ENCODE assay signal across 16 cellular contexts in the genomic region with DNA sequence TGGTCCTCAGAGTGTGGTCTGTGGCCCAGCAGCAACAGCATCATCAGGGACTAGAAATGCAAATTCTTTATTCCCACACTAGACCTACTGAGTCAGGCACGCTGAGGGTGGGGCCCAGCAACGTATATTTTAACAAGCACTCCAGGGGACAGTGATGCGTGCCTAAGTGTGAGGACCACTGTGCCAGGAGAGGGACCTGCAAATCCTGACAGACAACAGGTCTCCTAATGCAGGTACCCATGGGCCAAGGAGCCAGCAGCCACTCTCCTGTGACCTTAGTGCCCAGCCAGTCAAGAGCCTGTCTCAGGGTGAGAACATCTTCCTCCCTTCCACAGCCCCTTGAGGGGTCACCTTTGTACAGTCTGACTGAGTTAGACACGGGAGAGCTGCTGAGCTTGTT. TPM values are rescaled to one million over a fixed set of nuclear protein-coding genes. Genes with fewer than 3 reads are reported as not detected.
DNase-seq lines count a peak whose midpoint lies in the region; ATAC-seq, FAIRE-seq and TF ChIP-seq lines count a peak whose summit lies in the region.
"Had no signal": no experiment of that assay in that cellular context is flagged by ENCODE, and none has a peak within 500 bp of the region (broad histone marks: within the 10 kb centered on the region; RNA-seq: fewer than 3 reads in every experiment).

No MANE protein-coding gene starts in this region.

- no peak overlapping the region for H2AFZ ChIP-seq in osteoblast (ENCODE audit: low read length)

- WGBS in heart right ventricle, 2 donors = 77 to 79% methylated on average over 4 of the region's 4 CpGs
- WGBS in aorta, 2 donors = 68 to 73% methylated on average over 4 of the region's 4 CpGs
- WGBS in pancreas, 2 donors = 93 to 95% methylated on average over 4 of the region's 4 CpGs

- peaks cover 12% of the 10 kb centered on the region for H3K36me3 Mint-ChIP-seq in nephron progenitor cell (ENCODE audit: low read depth)

- H3K27me3 ChIP-seq in heart right ventricle = no peaks in the 10 kb centered on the region
- H3K27me3 ChIP-seq in ascending aorta = no peaks in the 10 kb centered on the region
- no peaks in the 10 kb centered on the region for H3K27me3 ChIP-seq in osteoblast (ENCODE audit: insufficient read depth, low read length)
- H3K27me3 ChIP-seq in aorta (ENCODE audit: control insufficient read depth in 1 of 2, insufficient read depth in 2 of 2, low read length in 1 of 2) = no peaks in the 10 kb centered on the region
- no peaks in the 10 kb centered on the region for H3K27me3 ChIP-seq in pancreas

- TF ChIP-seq CTCF in heart right ventricle (IDR thresholded peaks at IDR 0.05) (no peak), ascending aorta (IDR thresholded peaks at IDR 0.05) (no peak), osteoblast (IDR thresholded peaks at IDR 0.05; ENCODE audit: extremely low read depth, low read depth, low read length) (no peak), pancreas (IDR thresholded peaks at IDR 0.05) (no peak), nephron progenitor cell (IDR thresholded peaks at IDR 0.05) (no peak)

- H3K36me3 ChIP-seq in heart right ventricle = no peaks in the 10 kb centered on the region
- H3K36me3 ChIP-seq in ascending aorta = no peaks in the 10 kb centered on the region
- peaks cover 9% of the 10 kb centered on the region for H3K36me3 ChIP-seq in osteoblast (ENCODE audit: insufficient read depth, low read length)
- H3K36me3 ChIP-seq in aorta (ENCODE audit: control insufficient read depth in 1 of 2, insufficient read depth in 2 of 2, low read length in 1 of 2) = no peaks in the 10 kb centered on the region
- no peaks in the 10 kb centered on the region for H3K36me3 ChIP-seq in pancreas

- peaks cover 37% of the 10 kb centered on the region for H3K4me1 Mint-ChIP-seq in nephron progenitor cell

- no peak for FAIRE-seq in pancreas (lab: Jason Lieb, UNC)
- FAIRE-seq: A204.1, GM12878, GM18507 had no signal

- intact Hi-C loops in heart right ventricle (cut with DNase I) = no loop called here
- intact Hi-C loops in left cardiac atrium (cut with DNase I) = loop anchor here in 1 of 2 donors (10.0 kb wide), 1 partner anchor 86 kb away; the partner anchor contains the start of gene BCL2L1
- intact Hi-C loops in ascending aorta (cut with DNase I) = loop anchor here (5.0 kb wide), 1 partner anchor 249 kb away; no protein-coding TSS in a partner anchor
- intact Hi-C loops in aorta (cut with DNase I) = no loop called here
- intact Hi-C loops in pancreas (cut with DNase I) = no loop called here

- no peak overlapping the region for H3K4me3 Mint-ChIP-seq in nephron progenitor cell
- H3K4me3 Mint-ChIP-seq: CD14-positive monocyte had no signal

- H3K4me3 ChIP-seq in heart right ventricle = no peak overlapping the region
- no peak overlapping the region for H3K4me3 ChIP-seq in ascending aorta
- no peak overlapping the region for H3K4me3 ChIP-seq in osteoblast (ENCODE audit: insufficient read depth, low read length)
- H3K4me3 ChIP-seq in aorta (ENCODE audit: low read length in 2 of 2) = no peak overlapping the region
- H3K4me3 ChIP-seq in pancreas = no peak overlapping the region
- H3K4me3 ChIP-seq: GM12878 had no signal

- no peak overlapping the region for H3K27ac Mint-ChIP-seq in nephron progenitor cell

- ATAC-seq in heart right ventricle = no peak
- no peak for ATAC-seq in left cardiac atrium
- ATAC-seq in aorta (ENCODE audit: low FRiP score) = no peak
- no peak for ATAC-seq in pancreas
- ATAC-seq: GM12878 had no signal

- H3K4me1 ChIP-seq in heart right ventricle (peaks cover 13 to 47% (median 34%) of the 10 kb centered on the region in 9 donors), ascending aorta (peaks cover 36 to 84% of the 10 kb centered on the region in 2 donors), osteoblast (ENCODE audit: insufficient read depth, low read length) (peaks cover 41% of the 10 kb centered on the region), aorta (ENCODE audit: control insufficient read depth in 1 of 2, insufficient read depth in 2 of 2, low read length in 2 of 2) (peaks cover 6 to 9% of the 10 kb centered on the region in 2 donors), pancreas (peaks cover 0 to 9% (median 9%) of the 10 kb centered on the region in 3 donors)

- H3K4me2 ChIP-seq in osteoblast (ENCODE audit: insufficient read depth, low read length) = no peak overlapping the region

- DNase-seq in heart right ventricle = no peak
- DNase-seq in left cardiac atrium = no peak
- DNase-seq in ascending aorta (ENCODE audit: low spot score in 2 of 2) = no peak
- DNase-seq in osteoblast (ENCODE audit: insufficient read length, low spot score, missing footprints) = no peak
- no peak for DNase-seq in aorta
- no peak for DNase-seq in pancreas
- no peak for DNase-seq in nephron progenitor cell
- DNase-seq in MV-4-11 (lab: John Stamatoyannopoulos, UW) = no peak
- DNase-seq: Calu3, NCI-H1436 treated with DMSO at 0.1 percent for 48 hours, NCI-H2081, NCI-H510A treated with DMSO at 0.1 percent for 48 hours had no signal

- no peaks in the 10 kb centered on the region for H3K9me3 Mint-ChIP-seq in nephron progenitor cell
- H3K9me3 Mint-ChIP-seq: CD14-positive monocyte had no signal

- no peaks in the 10 kb centered on the region for H4K20me1 ChIP-seq in osteoblast (ENCODE audit: insufficient read depth, low read length)

- H3K27ac ChIP-seq in heart right ventricle (peak overlapping the region in 8 of 10 donors; percentile 42 to 88 (median 74)), ascending aorta (peak overlapping the region; percentile 88 to 91), osteoblast (ENCODE audit: low read depth, low read length) (peak overlapping the region; percentile 86), aorta (ENCODE audit: low read depth in 1 of 2, low read length in 2 of 2) (peak overlapping the region; percentile 32 to 90), pancreas (no peak overlapping the region)

- no peaks in the 10 kb centered on the region for H3K79me2 ChIP-seq in osteoblast (ENCODE audit: insufficient read depth, low read length)

- H3K9me3 ChIP-seq in heart right ventricle (no peaks in the 10 kb centered on the region), ascending aorta (no peaks in the 10 kb centered on the region), osteoblast (ENCODE audit: low read depth, low read length) (no peaks in the 10 kb centered on the region), aorta (ENCODE audit: control insufficient read depth, low read length) (no peaks in the 10 kb centered on the region), pancreas (no peaks in the 10 kb centered on the region)

- H3K27me3 Mint-ChIP-seq in nephron progenitor cell (ENCODE audit: low read depth, poor library complexity) = peaks cover 2% of the 10 kb centered on the region

RNA-seq across cellular contexts. Expression of gene MYLK2, which starts 8.0 kb away (rescaled TPM):
- total RNA-seq in heart right ventricle (1 to 10 TPM in 1 of 10 donors, under 1 TPM in 8, not detected in 1; 0.06 to 2.1 (median 0.28) TPM), left cardiac atrium (under 1 TPM in 1 of 2 donors, not detected in 1; 0.55 TPM), ascending aorta (not detected), osteoblast (under 0.01 and 0.36 TPM in 2 replicates), aorta (under 1 TPM in 1 of 2 donors, not detected in 1; 0.30 TPM), pancreas (10 to 100 TPM in 1 of 6 donors, 1 to 10 TPM in 5; 1.8 to 10.8 (median 3.8) TPM)
- polyA plus RNA-seq in heart right ventricle (under 1 TPM in 1 of 2 donors, not detected in 1; 0.16 TPM), aorta (1 to 10 TPM in 1 of 2 donors, not detected in 1; 8.1 TPM), pancreas (1 to 10 TPM; 3.8 to 4.8 TPM)
- polyA plus RNA-seq: CD14-positive monocyte had no signal

RNA-seq across cellular contexts. Expression of gene FOXS1, which starts 34.2 kb away (rescaled TPM):
- total RNA-seq in heart right ventricle (1 to 10 TPM; 1.4 to 6.5 (median 2.5) TPM), left cardiac atrium (1 to 10 TPM; 1.6 to 3.1 TPM), ascending aorta (21.8 TPM), osteoblast (under 0.01 and 0.36 TPM in 2 replicates), aorta (10 to 100 TPM in 1 of 2 donors, 1 to 10 TPM in 1; 10.0 to 20.2 TPM), pancreas (1 to 10 TPM in 1 of 6 donors, under 1 TPM in 3, not detected in 2; 0.16 to 1.1 (median 0.53) TPM)
- polyA plus RNA-seq in heart right ventricle (1 to 10 TPM; 6.0 to 7.5 TPM), aorta (10 to 100 TPM; 11.4 to 76.4 TPM), pancreas (1 to 10 TPM in 1 of 2 donors, under 1 TPM in 1; 0.91 to 1.7 TPM)
- total RNA-seq: Calu3, GM12878 had no signal
- polyA plus RNA-seq: CD14-positive monocyte, GM12878 had no signal

RNA-seq across cellular contexts. Expression of gene DUSP15, which starts 59.1 kb away (rescaled TPM):
- total RNA-seq in heart right ventricle = 1 to 10 TPM; 1.7 to 7.2 (median 5.0) TPM
- polyA plus RNA-seq in heart right ventricle = 1 to 10 TPM in 1 of 2 donors, under 1 TPM in 1; 0.90 to 6.0 TPM
- total RNA-seq in left cardiac atrium = 1 to 10 TPM; 4.2 to 5.7 TPM
- total RNA-seq in ascending aorta = 13.0 TPM
- total RNA-seq in osteoblast = 1.2 and 1.4 TPM in 2 replicates
- total RNA-seq in aorta = 1 to 10 TPM; 2.4 to 4.7 TPM
- 10 to 100 TPM in 1 of 2 donors, 1 to 10 TPM in 1; 2.6 to 31.7 TPM for polyA plus RNA-seq in aorta
- 1 to 10 TPM in 3 of 6 donors, under 1 TPM in 3; 0.35 to 1.6 (median 1.1) TPM for total RNA-seq in pancreas
- polyA plus RNA-seq in pancreas = 1 to 10 TPM; 2.5 to 4.3 TPM
- total RNA-seq: Calu3 had no signal
- polyA plus RNA-seq: CD14-positive monocyte had no signal

RNA-seq across cellular contexts. Expression of gene TTLL9, which starts 59.2 kb away (rescaled TPM):
- under 1 TPM in 1 of 10 donors, not detected in 9; 0.15 TPM for total RNA-seq in heart right ventricle
- polyA plus RNA-seq in heart right ventricle = under 1 TPM; 0.03 to 0.07 TPM
- total RNA-seq in left cardiac atrium = under 1 TPM in 1 of 2 donors, not detected in 1; 0.13 TPM
- not detected for total RNA-seq in ascending aorta
- total RNA-seq in osteoblast = 0.59 and 0.72 TPM in 2 replicates
- under 1 TPM; 0.19 to 0.81 TPM for total RNA-seq in aorta
- under 1 TPM in 1 of 2 donors, not detected in 1; 0.61 TPM for polyA plus RNA-seq in aorta
- total RNA-seq in pancreas = under 1 TPM in 5 of 6 donors, not detected in 1; 0.14 to 0.41 (median 0.29) TPM
- 1 to 10 TPM in 1 of 2 donors, under 1 TPM in 1; 0.68 to 1.4 TPM for polyA plus RNA-seq in pancreas
- total RNA-seq: Calu3 had no signal
- polyA plus RNA-seq: CD14-positive monocyte had no signal

Comparison
In these comparisons a context has a peak if more than half of its experiments do, and no peak if none do; other contexts are left out.
1. H3K27ac ChIP-seq: peak in heart right ventricle (8 of 10), ascending aorta (2 of 2), osteoblast (single experiment) and aorta (2 of 2); none in pancreas (0 of 4).